In genomic region chr18:8720141-8720540, GRCh38 we compare ENCODE assay signal across 1 cellular context.
TF ChIP-seq lines count a peak whose summit lies in the region.

No MANE protein-coding gene starts in this region.

TF ChIP-seq in WTC11, 78 proteins besides CTCF, POLR2A, EP300 and RAD21 (continued from another document):
- TF ChIP-seq USF1 (CRISPR knock-in tag; IDR thresholded peaks at IDR 0.05) (no peak), FOXK1 (CRISPR knock-in tag; IDR thresholded peaks at IDR 0.05) (no peak), CDX4 (CRISPR knock-in tag; IDR thresholded peaks at IDR 0.05; ENCODE audit: borderline replicate concordance) (no peak), KAT7 (CRISPR knock-in tag; IDR thresholded peaks at IDR 0.05; ENCODE audit: borderline replicate concordance) (no peak), MYBL2 (CRISPR knock-in tag; IDR thresholded peaks at IDR 0.05) (no peak), ELF4 (CRISPR knock-in tag; IDR thresholded peaks at IDR 0.05; ENCODE audit: low read depth) (no peak), ZNF281 (CRISPR knock-in tag; IDR thresholded peaks at IDR 0.05) (no peak)
